In genomic region chr4:105715692-105716278, GRCh38 we compare ENCODE assay signal across 9 cellular contexts. TPM values are rescaled to one million over a fixed set of nuclear protein-coding genes. Genes with fewer than 3 reads are reported as not detected.
DNase-seq lines count a peak whose midpoint lies in the region; ATAC-seq, FAIRE-seq and TF ChIP-seq lines count a peak whose summit lies in the region.
"Had no signal": no experiment of that assay in that cellular context is flagged by ENCODE, and none has a peak within 500 bp of the region (broad histone marks: within the 10 kb centered on the region; RNA-seq: fewer than 3 reads in every experiment).

No MANE protein-coding gene starts in this region.

- WGBS in GM12878 (ENCODE audit: insufficient coverage, insufficient replicate concordance, low lambda C conversion rate, missing lambda C conversion rate), result 46% methylated on average over 4 of the region's 4 CpGs
- WGBS in liver, result 46% methylated on average over 4 of the region's 4 CpGs

- peaks cover 6% of the 10 kb centered on the region for H3K4me1 Mint-ChIP-seq in activated naive CD8-positive, alpha-beta T cell treated with anti-CD3 and anti-CD28 coated beads, Interleukin-2, amount 50 U/mL, for 24 hours

- H2AFZ ChIP-seq in GM12878 (ENCODE audit: control insufficient read depth, low read depth, low read length), result no peak overlapping the region; the same call in 1 of the 2 replicates

- no peaks in the 10 kb centered on the region for H4K20me1 ChIP-seq in GM12878 (ENCODE audit: control insufficient read depth, insufficient read depth)

- no TSS peak for BruUV-seq in GM12878 (replicated peaks; lab: Mats Ljungman, UMichigan)

- H3K27ac ChIP-seq in GM12878 (ENCODE audit: control insufficient read depth, insufficient read depth) (no peak overlapping the region), liver (ENCODE audit: low read depth in 1 of 2, low read length in 2 of 2) (no peak overlapping the region)
- H3K27ac ChIP-seq: SJSA1 had no signal

- no peaks in the 10 kb centered on the region for H3K27me3 Mint-ChIP-seq in activated naive CD8-positive, alpha-beta T cell treated with anti-CD3 and anti-CD28 coated beads, Interleukin-2, amount 50 U/mL, for 24 hours

- TF ChIP-seq POLR2A in NB4 (IDR thresholded peaks at IDR 0.05; ENCODE audit: extremely low read depth, insufficient read length) (no peak), GM12878 (IDR thresholded peaks at IDR 0.05; ENCODE audit: low read depth, low read length) (no peak), H54 (IDR thresholded peaks at IDR 0.05; ENCODE audit: low read depth, low read length) (no peak)

- intact Hi-C loops in GM12878 (cut with micrococcal nuclease; ENCODE audit: unreplicated experiment), result loop anchor here (1.0 to 10.0 kb wide), 3 partner anchors 121 to 571 kb away; partner anchors contain the start of gene TET2

- SMC1A ChIA-PET in GM12878 (lab: Charles Lee; ENCODE audit: uncharacterized antibody, unreplicated experiment), result interaction anchor here (0.6 to 3.0 kb wide), 33 partner anchors 11 to 571 kb away, joined by 3 to 29 read pairs (median 4); partner anchors contain the start of gene PPA2

- no peak for FAIRE-seq in GM12878 (lab: Jason Lieb, UNC)
- no peak for FAIRE-seq in H54 (lab: Jason Lieb, UNC)

- POLR2A ChIA-PET in GM12878 (lab: Charles Lee), result interaction anchor here (0.5 kb wide), 1 partner anchor 75 kb away, joined by 9 read pairs; no protein-coding TSS in a partner anchor

- 0 out of 3 replicates have a peak, but pooled peaks have one; percentile 10 for ATAC-seq in GM12878
- ATAC-seq in activated naive CD8-positive, alpha-beta T cell treated with anti-CD3 and anti-CD28 coated beads, Interleukin-2, amount 50 U/mL, for 24 hours, result no peak

- H3K36me3 ChIP-seq in GM12878 (ENCODE audit: control insufficient read depth in 2 of 2, insufficient read depth in 2 of 2, low read length in 1 of 2) (peaks cover 0 to 3% of the 10 kb centered on the region in 2 experiments; a peak in 3 of 4 replicates), liver (ENCODE audit: control insufficient read depth in 4 of 4, insufficient read depth in 3 of 4, low read depth in 1 of 4, low read length in 3 of 4) (peaks cover 0 to 7% (median under 1%) of the 10 kb centered on the region in 4 donors)

- DNase-seq in ELR (ENCODE audit: low read depth) (peak; percentile 66), NB4 (ENCODE audit: low read depth) (peak; percentile 45), GM12878 (ENCODE audit: low read depth, low spot score) (no peak), H54 (ENCODE audit: insufficient read length, low spot score) (no peak)
- no peak for DNase-seq in activated T-cell treated with anti-CD3 and anti-CD28 coated beads, Interleukin-2, amount 50 U/mL, for 1 hour
- DNase-seq in activated naive CD8-positive, alpha-beta T cell treated with anti-CD3 and anti-CD28 coated beads, Interleukin-2, amount 50 U/mL, for 24 hours, result no peak
- no peak for DNase-seq in stimulated activated CD4-positive, alpha-beta T cell treated with anti-CD3 and anti-CD28 coated beads, Interleukin-2, amount 100 ng/mL, for 48 hours

- no peaks in the 10 kb centered on the region for H3K27me3 ChIP-seq in GM12878 (replicated peaks in 1 of 2; ENCODE audit: control insufficient read depth in 2 of 2, insufficient read depth in 2 of 2, low read length in 1 of 2)
- no peaks in the 10 kb centered on the region for H3K27me3 ChIP-seq in liver (ENCODE audit: control insufficient read depth in 4 of 4, insufficient read depth in 4 of 4, low read length in 3 of 4)
- H3K27me3 ChIP-seq: SJSA1 had no signal

- RAD21 ChIA-PET in GM12878 (lab: Charles Lee; ENCODE audit: unreplicated experiment), result interaction anchor here (0.6 to 3.7 kb wide), 19 partner anchors 33 to 944 kb away, joined by 3 to 46 read pairs (median 4); partner anchors contain the start of gene PPA2

- in situ Hi-C loops in GM12878 (cut with MboI), result no loop called here

- no peak overlapping the region for H3K4me3 ChIP-seq in NB4 (ENCODE audit: low read depth, low read length)
- H3K4me3 ChIP-seq in GM12878, result no peak overlapping the region
- H3K4me3 ChIP-seq in liver (ENCODE audit: low read depth in 1 of 3, low read length in 3 of 3), result no peak overlapping the region
- H3K4me3 ChIP-seq: SJSA1 had no signal

- CTCF ChIA-PET in GM12878 (lab: Yijun Ruan, JAX), result interaction anchor here (0.6 to 7.0 kb wide), 37 partner anchors 11 to 772 kb away, joined by 3 to 106 read pairs (median 4); partner anchors contain the start of gene PPA2

- H3K27ac Mint-ChIP-seq in activated naive CD8-positive, alpha-beta T cell treated with anti-CD3 and anti-CD28 coated beads, Interleukin-2, amount 50 U/mL, for 24 hours, result no peak overlapping the region

- H3K9me3 ChIP-seq in GM12878 (replicated peaks; ENCODE audit: control insufficient read depth, insufficient read depth, low read length) (no peaks in the 10 kb centered on the region), liver (ENCODE audit: control insufficient read depth in 4 of 4, low read length in 3 of 4) (no peaks in the 10 kb centered on the region)
- H3K9me3 ChIP-seq: SJSA1 had no signal

- no peak overlapping the region for H3K9ac ChIP-seq in GM12878 (ENCODE audit: control insufficient read depth, insufficient read depth, low read length)
- no peak overlapping the region for H3K9ac ChIP-seq in liver (ENCODE audit: low read depth in 1 of 2, low read length in 2 of 2)

- TF ChIP-seq CTCF in NB4 (IDR thresholded peaks at IDR 0.05; ENCODE audit: low read depth, low read length) (no peak), GM12878 (IDR thresholded peaks at IDR 0.05 in 2 of 3, conservative IDR thresholded peaks at IDR 0.05 in 1 of 3; ENCODE audit: control insufficient read depth in 2 of 3, extremely low read depth in 1 of 3, insufficient read depth in 1 of 3, low read depth in 3 of 3, low read length in 3 of 3) (peak; percentile 17 to 48 (median 36); a peak in 2 of 6 replicates), liver (IDR thresholded peaks at IDR 0.05; ENCODE audit: low read depth, low read length, missing input control) (peak; percentile 35)

- H3K4me1 ChIP-seq in GM12878 (ENCODE audit: control insufficient read depth, insufficient read depth, low read length), result peaks cover 3% of the 10 kb centered on the region; the same call in 1 of the 2 replicates
- H3K4me1 ChIP-seq in liver (ENCODE audit: control insufficient read depth in 4 of 4, insufficient read depth in 4 of 4, low read length in 3 of 4), result peaks cover 0 to 11% (median 8%) of the 10 kb centered on the region in 4 donors
- H3K4me1 ChIP-seq: SJSA1 had no signal

- H3K79me2 ChIP-seq in GM12878 (ENCODE audit: control insufficient read depth, insufficient read depth, low read length), result peaks cover 23% of the 10 kb centered on the region

- no peak for TF ChIP-seq EP300 in GM12878 (IDR thresholded peaks at IDR 0.05; ENCODE audit: borderline replicate concordance in 1 of 2, control insufficient read depth in 1 of 2, low read depth in 2 of 2, low read length in 2 of 2)

- no peaks in the 10 kb centered on the region for H3K9me3 Mint-ChIP-seq in activated naive CD8-positive, alpha-beta T cell treated with anti-CD3 and anti-CD28 coated beads, Interleukin-2, amount 50 U/mL, for 24 hours

- TF ChIP-seq RAD21 in GM12878 (IDR thresholded peaks at IDR 0.05; ENCODE audit: insufficient read depth, low read depth, low read length), result peak; percentile 49
- peak; percentile 74 to 80 for TF ChIP-seq RAD21 in liver (IDR thresholded peaks at IDR 0.05)

- peak overlapping the region; percentile 24; the same call in 1 of the 2 replicates for H3K4me2 ChIP-seq in GM12878 (ENCODE audit: control insufficient read depth, insufficient read depth)

- H3K4me3 Mint-ChIP-seq in activated naive CD8-positive, alpha-beta T cell treated with anti-CD3 and anti-CD28 coated beads, Interleukin-2, amount 50 U/mL, for 24 hours, result no peak overlapping the region

- H3K36me3 Mint-ChIP-seq in activated naive CD8-positive, alpha-beta T cell treated with anti-CD3 and anti-CD28 coated beads, Interleukin-2, amount 50 U/mL, for 24 hours (ENCODE audit: low read depth), result peaks cover 3% of the 10 kb centered on the region

RNA-seq across cellular contexts. Expression of gene GSTCD, which starts 7.2 kb away (rescaled TPM):
- 63.8 and 64.3 TPM in 2 replicates for total RNA-seq in GM12878 (2013; cell fraction: nucleolus; rRNA removed)
- 14.9 and 16.2 TPM in 2 replicates for total RNA-seq in GM12878 (2014; rRNA removed)
- 18.6 and 19.5 TPM in 2 replicates for total RNA-seq in GM12878 (2014; rRNA removed; fragmentation: Illumina TruSeq; extraction: Trizol)
- total RNA-seq in GM12878 (2021), result 19.9 and 20.4 TPM in 2 replicates
- 4.1 TPM for polyA plus RNA-seq in GM12878 (2011; ENCODE audit: low read depth)
- polyA plus RNA-seq in GM12878 (2011; rRNA removed), result 28.4 and 39.4 TPM in 2 replicates
- polyA plus RNA-seq in GM12878 (2011; cell fraction: cytosol; rRNA removed), result 11.1 and 11.6 TPM in 2 replicates
- 12.3 and 14.6 TPM in 2 replicates for polyA plus RNA-seq in GM12878 (2011; cell fraction: nucleus; rRNA removed)
- polyA plus RNA-seq in GM12878 (2012), result 3.9 and 6.5 TPM in 2 replicates
- 16.1 and 18.0 TPM in 2 replicates for polyA plus RNA-seq in GM12878 (2014; fragmentation: Illumina TruSeq; extraction: Trizol)
- polyA plus RNA-seq in GM12878 (2014; fragmentation: Nextera tagmentation; extraction: Ambion mirVana), result 1 to 10 TPM; 4.3 to 5.7 TPM
- polyA plus RNA-seq in GM12878 (2014; rRNA removed), result 10.6 and 12.0 TPM in 2 replicates
- 10 to 100 TPM; 10.6 to 13.3 TPM for polyA plus RNA-seq in GM12878 (2016; fragmentation: Nextera tagmentation; extraction: Ambion mirVana)
- polyA minus RNA-seq in GM12878 (2011; rRNA and poly(A)+ RNA removed), result 23.1 and 26.7 TPM in 2 replicates
- polyA minus RNA-seq in GM12878 (2011; cell fraction: cytosol; rRNA and poly(A)+ RNA removed), result 11.2 and 13.5 TPM in 2 replicates
- polyA minus RNA-seq in GM12878 (2011; cell fraction: nucleus; rRNA and poly(A)+ RNA removed), result 28.7 and 40.2 TPM in 2 replicates
- 1 to 10 TPM; 7.1 to 8.7 TPM for total RNA-seq in liver
- 1 to 10 TPM; 1.2 to 1.5 TPM for polyA plus RNA-seq in liver

RNA-seq across cellular contexts. Expression of gene INTS12, which starts 7.3 kb away (rescaled TPM):
- total RNA-seq in GM12878 (2013; cell fraction: nucleolus; rRNA removed), result 34.6 and 41.0 TPM in 2 replicates
- total RNA-seq in GM12878 (2014; rRNA removed) (29.6 and 30.5 TPM in 2 replicates), GM12878 (2014; rRNA removed; fragmentation: Illumina TruSeq; extraction: Trizol) (28.8 and 29.4 TPM in 2 replicates), GM12878 (2021) (23.7 and 24.2 TPM in 2 replicates), liver (10 to 100 TPM in 1 of 2 donors, 1 to 10 TPM in 1; 9.4 to 15.8 TPM)
- polyA plus RNA-seq in GM12878 (2011; ENCODE audit: low read depth), result 23.3 TPM
- polyA plus RNA-seq in GM12878 (2011; rRNA removed) (41.0 and 46.9 TPM in 2 replicates), GM12878 (2014; fragmentation: Illumina TruSeq; extraction: Trizol) (52.4 and 55.8 TPM in 2 replicates), GM12878 (2014; fragmentation: Nextera tagmentation; extraction: Ambion mirVana) (10 to 100 TPM; 40.4 to 43.9 TPM), GM12878 (2014; rRNA removed) (28.3 and 34.9 TPM in 2 replicates), GM12878 (2016; fragmentation: Nextera tagmentation; extraction: Ambion mirVana) (10 to 100 TPM; 34.2 to 39.6 TPM), liver (10 to 100 TPM; 11.2 to 16.4 TPM)
- polyA plus RNA-seq in GM12878 (2011; cell fraction: cytosol; rRNA removed), result 25.5 and 31.1 TPM in 2 replicates
- polyA plus RNA-seq in GM12878 (2011; cell fraction: nucleus; rRNA removed), result 32.6 and 35.2 TPM in 2 replicates
- 24.2 and 29.0 TPM in 2 replicates for polyA plus RNA-seq in GM12878 (2012)
- polyA minus RNA-seq in GM12878 (2011; rRNA and poly(A)+ RNA removed), result 38.8 and 50.5 TPM in 2 replicates
- polyA minus RNA-seq in GM12878 (2011; cell fraction: cytosol; rRNA and poly(A)+ RNA removed), result 8.7 and 9.1 TPM in 2 replicates
- polyA minus RNA-seq in GM12878 (2011; cell fraction: nucleus; rRNA and poly(A)+ RNA removed), result 32.5 and 46.6 TPM in 2 replicates

Comparison
In these comparisons a context has a peak if more than half of its experiments do, and no peak if none do; other contexts are left out.
1. DNase-seq: peak in ELR (single experiment) and NB4 (single experiment); none in GM12878 (single experiment), H54 (single experiment), activated T-cell treated with anti-CD3 and anti-CD28 coated beads, Interleukin-2, amount 50 U/mL, for 1 hour (single experiment), activated naive CD8-positive, alpha-beta T cell treated with anti-CD3 and anti-CD28 coated beads, Interleukin-2, amount 50 U/mL, for 24 hours (single experiment) and stimulated activated CD4-positive, alpha-beta T cell treated with anti-CD3 and anti-CD28 coated beads, Interleukin-2, amount 100 ng/mL, for 48 hours (0 of 2).